ENCODE assay signal across 8 cellular contexts in the genomic region with DNA sequence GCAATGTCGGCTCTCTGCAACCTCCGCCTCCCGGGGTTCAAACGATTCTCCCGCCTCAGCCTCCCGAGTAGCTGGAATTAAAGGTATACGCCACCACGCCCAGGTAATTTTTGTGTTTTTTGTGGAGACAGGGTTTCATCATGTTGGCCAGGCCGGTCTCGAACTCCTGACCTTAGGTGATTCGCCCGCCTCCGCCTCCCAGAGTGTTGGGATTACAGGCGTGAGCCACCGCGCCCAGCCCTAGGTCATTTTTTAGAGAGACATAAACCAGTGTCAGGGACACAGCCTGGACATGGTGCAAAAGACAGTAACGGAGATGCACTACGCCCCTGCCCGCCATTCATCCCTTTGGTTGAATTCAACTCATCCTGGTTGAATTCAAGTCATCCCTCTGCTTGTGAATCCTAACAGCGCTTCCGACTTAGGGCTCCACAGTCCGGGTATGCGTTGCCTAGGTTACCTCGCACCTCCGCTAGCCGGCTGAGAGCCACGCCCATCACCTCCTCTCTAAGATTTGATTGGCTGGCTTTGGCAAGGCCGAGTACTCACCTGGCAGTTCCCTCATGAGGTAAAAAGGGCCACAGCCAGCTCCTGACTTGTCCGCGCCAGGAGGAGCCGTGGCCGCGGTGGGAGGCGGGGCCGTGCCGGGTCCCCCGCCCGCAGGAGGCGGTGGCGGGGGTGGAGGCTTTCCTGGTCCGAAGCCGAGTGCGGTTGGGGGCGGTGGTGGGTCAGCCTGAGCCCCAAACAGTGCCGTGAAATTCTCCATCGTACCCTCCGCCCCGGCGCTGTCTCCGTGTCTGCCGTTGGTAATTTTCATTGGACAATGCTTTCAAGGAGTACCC. TPM values are rescaled to one million over a fixed set of nuclear protein-coding genes. Genes with fewer than 3 reads are reported as not detected.
A peak's percentile ranks its signal among the peaks of the same experiment; 100 is the strongest.
DNase-seq lines count a peak whose midpoint lies in the region; TF ChIP-seq lines count a peak whose summit lies in the region.

Gene MED19, minus strand, starts transcription at position 802 of the 842 bp plus-strand sequence. Its CDS starts 36 bp downstream, at position 766.

- peak within 1 kb of the TSS; percentile 87 for H3K27ac ChIP-seq in temporal lobe (ENCODE audit: low read depth, low read length)

- peak within 1 kb of the TSS; percentile 79 for H3K4me3 ChIP-seq in LNCaP clone FGC (ENCODE audit: low read depth, low read length)
- H3K4me3 ChIP-seq in foreskin fibroblast (ENCODE audit: low read depth in 1 of 2, low read length in 2 of 2): peak within 1 kb of the TSS; percentile 75 to 100

- DNase-seq in Daoy (ENCODE audit: low read depth): peak; percentile 83
- peak; percentile 82 for DNase-seq in H4 (ENCODE audit: low spot score)
- peak; percentile 97 for DNase-seq in LNCaP clone FGC (ENCODE audit: low read depth)
- DNase-seq in SHP77 treated with DMSO at 0.1 percent for 48 hours (lab: John Stamatoyannopoulos, UW): peak; percentile 32
- peak; percentile 63 for DNase-seq in activated gamma-delta T cell treated with Interleukin-2 at 50 U/mL for 16 hours
- peak; percentile 59 to 80 for DNase-seq in foreskin fibroblast
- DNase-seq in nucleus accumbens (lab: John Stamatoyannopoulos, UW): peak in 33 of 56 donors; percentile 38 to 91 (median 76)

- TF ChIP-seq CTCF in LNCaP clone FGC (IDR thresholded peaks at IDR 0.05; ENCODE audit: control insufficient read depth, extremely low read depth, insufficient read depth) (no peak), foreskin fibroblast (IDR thresholded peaks at IDR 0.05; ENCODE audit: low read depth, low read length) (no peak)

RNA-seq across cellular contexts. Expression of gene MED19, which starts in this region (rescaled TPM):
- 22.1 and 24.2 TPM in 2 replicates for total RNA-seq in Daoy (2014; rRNA removed; shearing (Covaris generic))
- 25.3 and 29.7 TPM in 2 replicates for total RNA-seq in H4 (2014; rRNA removed; shearing (Covaris generic))
- total RNA-seq in temporal lobe: 24.1 TPM

Comparison
In these comparisons a context has a peak if more than half of its experiments do, and no peak if none do; other contexts are left out.
1. Peak in every context shown above with its lines: DNase-seq, H3K4me3 ChIP-seq and H3K27ac ChIP-seq.
2. DNase-seq: peak in every context shown above with its lines; median percentile 97 in LNCaP clone FGC; 83 in Daoy; 82 in H4; 76 in nucleus accumbens; 70 in foreskin fibroblast; 63 in activated gamma-delta T cell treated with Interleukin-2 at 50 U/mL for 16 hours; 32 in SHP77 treated with DMSO at 0.1 percent for 48 hours.